ENCODE assay signal across 7 cellular contexts in the genomic region with DNA sequence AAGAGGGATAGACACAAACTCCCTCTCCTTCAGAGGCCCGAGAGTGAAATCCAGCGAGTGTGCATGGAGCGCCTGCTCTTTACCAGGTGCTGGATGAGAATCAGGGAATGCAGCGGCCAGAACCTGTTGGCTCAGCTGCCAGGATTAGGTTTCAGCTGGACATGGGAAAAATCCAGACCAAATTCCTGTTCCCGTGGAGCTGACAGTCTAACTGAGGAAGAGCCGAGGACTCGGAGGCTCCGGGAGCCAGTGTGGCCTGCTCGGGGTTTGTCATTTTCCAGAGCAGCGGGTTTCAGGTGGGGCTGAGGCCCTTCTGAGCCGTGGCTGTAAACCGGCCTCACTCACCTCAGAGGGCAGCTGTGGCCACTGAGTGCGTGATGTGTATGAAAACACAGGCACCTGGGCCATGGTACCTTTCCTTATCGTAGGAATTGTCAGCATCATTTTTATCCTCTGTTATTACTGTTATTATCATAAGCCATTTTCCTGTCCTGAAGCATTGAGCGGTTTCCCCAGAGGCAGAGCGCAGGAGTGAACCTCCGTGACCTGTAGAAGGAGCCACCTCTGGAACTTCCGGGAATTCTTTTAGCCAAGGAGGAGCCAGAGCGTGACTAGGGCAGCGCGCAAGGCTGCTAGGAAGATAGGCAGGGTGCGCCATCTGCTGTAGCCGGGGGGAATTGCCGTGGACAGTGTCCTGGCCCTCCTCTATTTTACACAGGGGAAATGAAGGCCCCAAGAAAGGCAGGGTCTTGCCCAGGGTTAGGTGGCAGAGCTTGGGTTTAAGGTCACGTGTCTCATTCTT. TPM values are rescaled to one million over a fixed set of nuclear protein-coding genes. Genes with fewer than 3 reads are reported as not detected.
DNase-seq lines count a peak whose midpoint lies in the region; ATAC-seq, FAIRE-seq and TF ChIP-seq lines count a peak whose summit lies in the region.

No MANE protein-coding gene starts in this region.

- peak; percentile 50 for FAIRE-seq in kidney (lab: Jason Lieb, UNC)

- peak overlapping the region; percentile 46 for H3K4me3 ChIP-seq in kidney (ENCODE audit: low read length in 2 of 2)

- intact Hi-C loops in kidney (cut with DNase I), result loop anchor here (10.0 kb wide), 1 partner anchor 225 kb away; no protein-coding TSS in a partner anchor

- H3K27ac ChIP-seq in kidney (ENCODE audit: low read depth in 2 of 2, low read length in 2 of 2), result peak overlapping the region; percentile 71 to 87

- in situ Hi-C loops in GM13977 (cut with MboI; ENCODE audit: low pct_unique_long_range_greater_than_20kb, low sequenced_read_pairs, unreplicated experiment), result loop anchor here (25.0 kb wide), 1 partner anchor 222 kb away; no protein-coding TSS in a partner anchor

- peaks cover 0 to 3% of the 10 kb centered on the region in 2 donors for H3K36me3 ChIP-seq in kidney (ENCODE audit: control insufficient read depth in 1 of 2, insufficient read depth in 2 of 2, low read length in 2 of 2)

- TF ChIP-seq CTCF in GM13977 (IDR thresholded peaks at IDR 0.05; ENCODE audit: extremely low read depth, insufficient read depth, missing control alignments), result peak; percentile 98
- peak; percentile 96 for TF ChIP-seq CTCF in kidney (IDR thresholded peaks at IDR 0.05; ENCODE audit: borderline replicate concordance, extremely low read depth, insufficient read depth)

- H3K4me1 ChIP-seq in kidney (ENCODE audit: control insufficient read depth in 1 of 2, insufficient read depth in 1 of 2, low read depth in 1 of 2, low read length in 2 of 2), result peaks cover 14% of the 10 kb centered on the region in 2 donors

- peak; percentile 82 for DNase-seq in GM13977 (ENCODE audit: low spot score)
- DNase-seq in NCI-H2227 (lab: John Stamatoyannopoulos, UW; ENCODE audit: unreplicated experiment), result peak; percentile 92
- DNase-seq in activated CD4-positive, CD25-positive, alpha-beta regulatory T cell treated with anti-CD3 and anti-CD28 coated beads, Interleukin-2, amount 50 U/mL, for 16 hours (ENCODE audit: low read depth, low spot score), result peak; percentile 64
- peak; percentile 64 for DNase-seq in central memory CD4-positive, alpha-beta T cell
- peak; percentile 95 for DNase-seq in kidney
- DNase-seq in stimulated activated CD4-positive, alpha-beta T cell treated with anti-CD3 and anti-CD28 coated beads, Interleukin-15, amount 100 ng/mL, for 1 hour (ENCODE audit: low read depth in 1 of 2, low spot score in 1 of 2), result peak; percentile 60 to 81

- H3K9me3 ChIP-seq in kidney (ENCODE audit: control insufficient read depth in 1 of 2, low read length in 2 of 2), result no peaks in the 10 kb centered on the region

- peak overlapping the region; percentile 41 to 44 for H3K9ac ChIP-seq in kidney (ENCODE audit: low read length in 2 of 2)

- peak; percentile 91 for ATAC-seq in HG03108 (IDR thresholded peaks at IDR 0.05; ENCODE audit: unreplicated experiment)

RNA-seq across cellular contexts. Expression of a gene that starts 27.3 kb away (rescaled TPM):
- total RNA-seq in kidney, result 71.1 TPM
- 150 TPM for polyA plus RNA-seq in kidney (ENCODE audit: insufficient read depth, low read depth, low replicate concordance)

RNA-seq across cellular contexts. Expression of a gene that starts 41.8 kb away (rescaled TPM):
- 6.5 TPM for total RNA-seq in kidney
- polyA plus RNA-seq in kidney (ENCODE audit: insufficient read depth, low read depth, low replicate concordance), result 3.1 TPM

Comparison
In these comparisons a context has a peak if more than half of its experiments do, and no peak if none do; other contexts are left out.
1. Peak in every context shown above with its lines: DNase-seq, ATAC-seq, H3K4me3 ChIP-seq and H3K27ac ChIP-seq.